In genomic region chr5:1692381-1692780, GRCh38 we compare ENCODE assay signal across 30 cellular contexts.
"Had no signal": no experiment of that assay in that cellular context is flagged by ENCODE, and none has a peak within 500 bp of the region (broad histone marks: within the 10 kb centered on the region; RNA-seq: fewer than 3 reads in every experiment).

No MANE protein-coding gene starts in this region.

- DNase-seq: naive B cell; naive thymus-derived CD8-positive, alpha-beta T cell; nephron progenitor cell; posterior cingulate gyrus; psoas muscle; right cardiac atrium; right lobe of liver; sigmoid colon; small intestine; stimulated activated CD4-positive, alpha-beta T cell treated with anti-CD3 and anti-CD28 coated beads, Interleukin-12 subunit alpha, Interleukin-12 subunit beta, amount 100 ng/mL, for 4 hours; stimulated activated CD4-positive, alpha-beta T cell treated with anti-CD3 and anti-CD28 coated beads, Interleukin-1b, Interleukin-23, amount 100 ng/mL, for 48 hours; stimulated activated CD4-positive, alpha-beta T cell treated with anti-CD3 and anti-CD28 coated beads, Interleukin-4, amount 100 ng/mL, for 1 hour; stimulated activated CD4-positive, alpha-beta T cell treated with anti-CD3 and anti-CD28 coated beads, Interleukin-4, amount 100 ng/mL, for 4 hours; stimulated activated CD8-positive, alpha-beta memory T cell treated with anti-CD3 and anti-CD28 coated beads, Interleukin-4, amount 100 ng/mL, for 48 hours; stimulated activated naive CD4-positive, alpha-beta T cell; stimulated activated naive CD8-positive, alpha-beta T cell treated with anti-CD3 and anti-CD28 coated beads, Interleukin-15, amount 100 ng/mL, for 72 hours; stimulated activated naive CD8-positive, alpha-beta T cell treated with anti-CD3 and anti-CD28 coated beads, Interleukin-15, Interleukin-2, amounts not matched to agents 100 U/mL and 50 U/mL, for 24 hours; substantia nigra; testis; tibial artery; transverse colon; upper lobe of right lung; uterus had no signal

- H3K36me3 Mint-ChIP-seq: natural killer cell treated with Interleukin-12 subunit alpha and Interleukin-12 subunit beta and Interleukin-15 and Interleukin-18, amount 100 ng/mL, for 72 hours; neural progenitor cell; stimulated activated memory B cell treated with anti-CD40 and anti-IgM and Interleukin-4, amounts not matched to agents 10 μg/mL and 1 μg/mL and 100 μg/mL, for 72 hours; type B pancreatic cell had no signal

- H3K4me3 ChIP-seq: neural progenitor cell, psoas muscle, right lobe of liver, sigmoid colon, suprapubic skin, testis, tibial artery, transverse colon, upper lobe of right lung, uterus had no signal

- H3K36me3 ChIP-seq: neural progenitor cell, right lobe of liver, sigmoid colon, suprapubic skin, tibial artery, transverse colon, upper lobe of right lung, uterus had no signal

- ATAC-seq: naive thymus-derived CD8-positive, alpha-beta T cell; natural killer cell treated with Interleukin-12 subunit alpha and Interleukin-12 subunit beta and Interleukin-15 and Interleukin-18, amount 100 ng/mL, for 72 hours; psoas muscle; right cardiac atrium; right lobe of liver; stimulated activated memory B cell treated with anti-CD40 and anti-IgM and Interleukin-4, amounts not matched to agents 10 μg/mL and 1 μg/mL and 100 μg/mL, for 72 hours; stimulated activated naive CD8-positive, alpha-beta T cell treated with anti-CD3 and anti-CD28 coated beads, Interleukin-15, amount 100 ng/mL, for 72 hours; stimulated activated naive CD8-positive, alpha-beta T cell treated with anti-CD3 and anti-CD28 coated beads, Interleukin-15, Interleukin-2, amounts not matched to agents 100 U/mL and 50 U/mL, for 24 hours; upper lobe of right lung had no signal

- H3K27me3 ChIP-seq: neural progenitor cell, right lobe of liver, suprapubic skin, testis, tibial artery, transverse colon, uterus had no signal

- H3K27ac Mint-ChIP-seq: naive thymus-derived CD8-positive, alpha-beta T cell; natural killer cell treated with Interleukin-12 subunit alpha and Interleukin-12 subunit beta and Interleukin-15 and Interleukin-18, amount 100 ng/mL, for 72 hours; nephron progenitor cell; neural progenitor cell; progenitor cell of endocrine pancreas; stimulated activated memory B cell treated with anti-CD40 and anti-IgM and Interleukin-4, amounts not matched to agents 10 μg/mL and 1 μg/mL and 100 μg/mL, for 72 hours; stimulated activated naive CD8-positive, alpha-beta T cell treated with anti-CD3 and anti-CD28 coated beads, Interleukin-15, amount 100 ng/mL, for 72 hours; type B pancreatic cell had no signal

- H3K27ac ChIP-seq: neural progenitor cell, parathyroid adenoma, psoas muscle, right lobe of liver, sigmoid colon, suprapubic skin, testis, tibial artery, transverse colon, upper lobe of right lung, uterus had no signal

- H3K9me3 ChIP-seq: right lobe of liver, suprapubic skin, testis, transverse colon, upper lobe of right lung, uterus had no signal

- H3K4me1 Mint-ChIP-seq: naive B cell; naive thymus-derived CD8-positive, alpha-beta T cell; nephron progenitor cell; neural progenitor cell; stimulated activated memory B cell treated with anti-CD40 and anti-IgM and Interleukin-4, amounts not matched to agents 10 μg/mL and 1 μg/mL and 100 μg/mL, for 72 hours; stimulated activated naive CD8-positive, alpha-beta T cell treated with anti-CD3 and anti-CD28 coated beads, Interleukin-15, amount 100 ng/mL, for 72 hours had no signal

- H3K9me3 Mint-ChIP-seq: natural killer cell treated with Interleukin-12 subunit alpha and Interleukin-12 subunit beta and Interleukin-15 and Interleukin-18, amount 100 ng/mL, for 72 hours had no signal

- H3K4me1 ChIP-seq: neural progenitor cell, parathyroid adenoma, psoas muscle, right lobe of liver, sigmoid colon, suprapubic skin, testis, tibial artery, transverse colon, upper lobe of right lung, uterus had no signal

- H3K4me3 Mint-ChIP-seq: naive B cell; naive thymus-derived CD8-positive, alpha-beta T cell; natural killer cell treated with Interleukin-12 subunit alpha and Interleukin-12 subunit beta and Interleukin-15 and Interleukin-18, amount 100 ng/mL, for 72 hours; nephron progenitor cell; neural progenitor cell; stimulated activated memory B cell treated with anti-CD40 and anti-IgM and Interleukin-4, amounts not matched to agents 10 μg/mL and 1 μg/mL and 100 μg/mL, for 72 hours; stimulated activated naive CD8-positive, alpha-beta T cell treated with anti-CD3 and anti-CD28 coated beads, Interleukin-15, amount 100 ng/mL, for 72 hours; type B pancreatic cell had no signal
